Comparison of ENCODE assay signal across 8 cellular contexts in genomic region chr9:6412572-6413364, GRCh38. TPM values are rescaled to one million over a fixed set of nuclear protein-coding genes. Genes with fewer than 3 reads are reported as not detected.
A peak's percentile ranks its signal among the peaks of the same experiment; 100 is the strongest.
DNase-seq lines count a peak whose midpoint lies in the region; ATAC-seq and TF ChIP-seq lines count a peak whose summit lies in the region.

A gene with protein sequence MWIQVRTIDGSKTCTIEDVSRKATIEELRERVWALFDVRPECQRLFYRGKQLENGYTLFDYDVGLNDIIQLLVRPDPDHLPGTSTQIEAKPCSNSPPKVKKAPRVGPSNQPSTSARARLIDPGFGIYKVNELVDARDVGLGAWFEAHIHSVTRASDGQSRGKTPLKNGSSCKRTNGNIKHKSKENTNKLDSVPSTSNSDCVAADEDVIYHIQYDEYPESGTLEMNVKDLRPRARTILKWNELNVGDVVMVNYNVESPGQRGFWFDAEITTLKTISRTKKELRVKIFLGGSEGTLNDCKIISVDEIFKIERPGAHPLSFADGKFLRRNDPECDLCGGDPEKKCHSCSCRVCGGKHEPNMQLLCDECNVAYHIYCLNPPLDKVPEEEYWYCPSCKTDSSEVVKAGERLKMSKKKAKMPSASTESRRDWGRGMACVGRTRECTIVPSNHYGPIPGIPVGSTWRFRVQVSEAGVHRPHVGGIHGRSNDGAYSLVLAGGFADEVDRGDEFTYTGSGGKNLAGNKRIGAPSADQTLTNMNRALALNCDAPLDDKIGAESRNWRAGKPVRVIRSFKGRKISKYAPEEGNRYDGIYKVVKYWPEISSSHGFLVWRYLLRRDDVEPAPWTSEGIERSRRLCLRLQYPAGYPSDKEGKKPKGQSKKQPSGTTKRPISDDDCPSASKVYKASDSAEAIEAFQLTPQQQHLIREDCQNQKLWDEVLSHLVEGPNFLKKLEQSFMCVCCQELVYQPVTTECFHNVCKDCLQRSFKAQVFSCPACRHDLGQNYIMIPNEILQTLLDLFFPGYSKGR (plus strand): TSS chr9:6413199. CDS start chr9:6413491, 292 bp downstream.

- DNase-seq in AG04449 (ENCODE audit: low read depth, low spot score) (peak; percentile 81), NCI-H2227 treated with DMSO at 0.1 percent for 48 hours (lab: John Stamatoyannopoulos, UW) (peak; percentile 95), WTC11 (ENCODE audit: low spot score) (peak; percentile 99), cardiac fibroblast (ENCODE audit: low read depth in 2 of 2) (peak; percentile 98 to 99), immature natural killer cell (peak; percentile 92 to 95 (median 94)), spleen (peak; percentile 100)

- H3K9me3 ChIP-seq in spleen: no peaks in the 10 kb centered on the region

- H3K27me3 Mint-ChIP-seq in WTC11 (ENCODE audit: low read depth) (peaks cover 30% of the 10 kb centered on the region), immature natural killer cell (ENCODE audit: low read depth in 3 of 3) (peaks cover 4 to 7% (median 5%) of the 10 kb centered on the region in 3 donors)

- H3K4me3 Mint-ChIP-seq in WTC11: peak within 1 kb of the TSS; percentile 76
- H3K4me3 Mint-ChIP-seq in immature natural killer cell: peak within 1 kb of the TSS; percentile 86 to 94 (median 91)

- H3K4me1 Mint-ChIP-seq in WTC11 (peaks cover 28% of the 10 kb centered on the region), immature natural killer cell (peaks cover 35 to 37% of the 10 kb centered on the region in 2 donors)

- peak; percentile 83 for ATAC-seq in GM18907 (IDR thresholded peaks at IDR 0.05; ENCODE audit: unreplicated experiment)
- ATAC-seq in HG03159 (IDR thresholded peaks at IDR 0.05; ENCODE audit: unreplicated experiment): peak; percentile 79
- ATAC-seq in WTC11: peak; percentile 92

- peak within 1 kb of the TSS; percentile 81 to 97 (median 94) for H3K27ac ChIP-seq in spleen

- peaks cover 25 to 65% (median 49%) of the 10 kb centered on the region in 6 donors for H3K4me1 ChIP-seq in spleen

- no peak for TF ChIP-seq CTCF in AG04449 (IDR thresholded peaks at IDR 0.05; ENCODE audit: insufficient read depth, low read length, missing control alignments)
- TF ChIP-seq CTCF in WTC11 (IDR thresholded peaks at IDR 0.05): no peak
- TF ChIP-seq CTCF in cardiac fibroblast (IDR thresholded peaks at IDR 0.05; ENCODE audit: low read depth, low read length): no peak
- peak in 5 of 11 experiments; percentile 16 to 59 (median 40) for TF ChIP-seq CTCF in spleen (IDR thresholded peaks at IDR 0.05 in 8 of 11, conservative IDR thresholded peaks at IDR 0.05 in 3 of 11)

- 0 to 8% (median 1%) methylated on average over 51 to 80 of the region's 80 CpGs for WGBS in spleen, 5 donors

- TF ChIP-seq POLR2A in spleen (IDR thresholded peaks at IDR 0.05): peak; percentile 53 to 92 (median 69)

- POLR2A ChIA-PET in AG04449 (lab: Yijun Ruan, JAX): interaction anchor here (0.6 to 2.1 kb wide), 10 partner anchors 11 to 580 kb away, joined by 3 to 19 read pairs (median 4); partner anchors contain the start of gene ERMP1
- POLR2A ChIA-PET in WTC11 (lab: Charles Lee): interaction anchor here (0.6 to 2.3 kb wide), 13 partner anchors 13 to 406 kb away, joined by 3 to 8 read pairs (median 3); partner anchors contain the start of gene RANBP6

- CTCF ChIA-PET in AG04449 (lab: Yijun Ruan, JAX) (interaction anchor here (0.8 to 5.5 kb wide), 8 partner anchors 10 to 155 kb away, joined by 3 to 40 read pairs (median 4); no protein-coding TSS in a partner anchor), WTC11 (lab: Charles Lee) (interaction anchor here (0.5 to 2.8 kb wide), 14 partner anchors 12 to 358 kb away, joined by 3 to 7 read pairs (median 3); no protein-coding TSS in a partner anchor)

- H3K9me3 Mint-ChIP-seq in WTC11 (no peaks in the 10 kb centered on the region), immature natural killer cell (no peaks in the 10 kb centered on the region)

- peaks cover 0 to 4% (median 0%) of the 10 kb centered on the region in 6 donors for H3K36me3 ChIP-seq in spleen

- H3K27ac Mint-ChIP-seq in WTC11 (peak within 1 kb of the TSS; percentile 96), immature natural killer cell (peak within 1 kb of the TSS; percentile 86 to 95 (median 90))

- H3K4me3 ChIP-seq in AG04449 (ENCODE audit: low read depth, low read length) (peak within 1 kb of the TSS; percentile 90), cardiac fibroblast (replicated peaks in 1 of 2; ENCODE audit: low read depth in 2 of 2, low read length in 2 of 2) (peak within 1 kb of the TSS; percentile 89 to 97), spleen (peak within 1 kb of the TSS; percentile 60 to 100 (median 96))

- no peaks in the 10 kb centered on the region for H3K27me3 ChIP-seq in spleen (replicated peaks in 1 of 7)

- intact Hi-C loops in spleen (cut with DNase I; ENCODE audit: low total_unique reads): loop anchor here (10.0 kb wide), 1 partner anchor 272 kb away; no protein-coding TSS in a partner anchor

- H3K36me3 Mint-ChIP-seq in WTC11 (peaks cover 3% of the 10 kb centered on the region), immature natural killer cell (peaks cover 0 to 8% (median 4%) of the 10 kb centered on the region in 3 donors)

TF ChIP-seq in WTC11, 78 proteins besides CTCF, POLR2A, EP300 and RAD21 (continues in another document):
- TF ChIP-seq CREM (CRISPR knock-in tag; IDR thresholded peaks at IDR 0.05) (no peak; the same call in 1 of the 2 replicates), ETV6 (CRISPR knock-in tag; IDR thresholded peaks at IDR 0.05) (peak; percentile 42; the same call in 1 of the 2 replicates), GABPB1 (CRISPR knock-in tag; IDR thresholded peaks at IDR 0.05) (peak; percentile 20; the same call in 1 of the 2 replicates), TEAD1 (CRISPR knock-in tag; IDR thresholded peaks at IDR 0.05) (no peak), NR2C2 (CRISPR knock-in tag; IDR thresholded peaks at IDR 0.05) (peak; percentile 52; the same call in 1 of the 2 replicates), ZBTB43 (CRISPR knock-in tag; IDR thresholded peaks at IDR 0.05) (0 out of 2 replicates have a peak, but pooled peaks have one; percentile 50), TP53 (CRISPR knock-in tag; IDR thresholded peaks at IDR 0.05) (peak; percentile 70; the same call in 1 of the 2 replicates), ELF4 (CRISPR knock-in tag; IDR thresholded peaks at IDR 0.05; ENCODE audit: low read depth) (0 out of 2 replicates have a peak, but pooled peaks have one; percentile 21), USF1 (CRISPR knock-in tag; IDR thresholded peaks at IDR 0.05) (no peak), MAX (CRISPR knock-in tag; IDR thresholded peaks at IDR 0.05) (peak; percentile 61; the same call in 1 of the 2 replicates), ZSCAN18 (CRISPR knock-in tag; IDR thresholded peaks at IDR 0.05) (no peak), GTF2I (CRISPR knock-in tag; conservative IDR thresholded peaks at IDR 0.05) (no peak)

RNA-seq across cellular contexts. Expression of the gene that starts here (rescaled TPM):
- total RNA-seq in WTC11 (2021): 35.6 to 39.0 TPM (median 37.5 TPM) in 3 replicates
- 10 to 100 TPM; 10.8 to 15.9 (median 11.6) TPM for polyA plus RNA-seq in immature natural killer cell
- total RNA-seq in spleen: 100 to 1,000 TPM in 1 of 7 donors, 10 to 100 TPM in 6; 57.6 to 120 (median 66.7) TPM
- 10 to 100 TPM; 26.3 to 38.7 (median 29.4) TPM for polyA plus RNA-seq in spleen

Comparison
In these comparisons a context has a peak if more than half of its experiments do, and no peak if none do; other contexts are left out.
1. Peak in every context shown above with its lines: DNase-seq, ATAC-seq, H3K4me3 ChIP-seq and H3K27ac ChIP-seq.